37 cellular contexts compared by ENCODE assay signal in the genomic region with DNA sequence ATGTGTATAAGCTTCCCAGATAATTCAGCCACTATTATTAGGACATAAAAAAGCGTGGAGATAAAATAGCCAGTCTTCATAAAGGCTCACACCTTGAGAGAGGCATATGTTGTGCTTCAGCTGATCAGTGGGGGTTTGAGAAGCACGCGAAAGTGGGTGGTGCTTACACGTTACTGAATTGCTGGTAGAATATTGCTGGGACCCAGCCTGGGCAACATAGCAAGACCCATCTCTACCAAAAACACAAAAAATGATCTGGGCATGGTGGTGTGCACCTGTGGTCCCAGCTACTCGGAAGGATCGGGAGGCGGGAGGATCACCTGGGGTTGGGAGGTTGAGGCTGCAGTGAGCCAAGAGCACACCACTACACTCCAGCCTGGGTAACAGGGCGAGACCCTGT.
"Had no signal": no experiment of that assay in that cellular context is flagged by ENCODE, and none has a peak within 500 bp of the region (broad histone marks: within the 10 kb centered on the region; RNA-seq: fewer than 3 reads in every experiment).

No MANE protein-coding gene starts in this region.

- H3K4me3 Mint-ChIP-seq: activated CD4-positive, alpha-beta memory T cell treated with anti-CD3 and anti-CD28 coated beads, Interleukin-2, amount 10 ng/mL, durations not matched to agents 7 days and 5 days; activated CD4-positive, alpha-beta T cell treated with anti-CD3 and anti-CD28 coated beads for 36 hours; activated CD4-positive, alpha-beta T cell treated with anti-CD3 and anti-CD28 coated beads, Interleukin-2, amount 10 ng/mL, durations not matched to agents 7 days and 5 days; activated CD8-positive, alpha-beta memory T cell treated with anti-CD3 and anti-CD28 coated beads, Interleukin-2, amount 10 ng/mL, durations not matched to agents 7 days and 5 days; activated CD8-positive, alpha-beta T cell treated with anti-CD3 and anti-CD28 coated beads, Interleukin-2, amount 10 ng/mL, durations not matched to agents 7 days and 5 days; activated naive CD4-positive, alpha-beta T cell treated with anti-CD3 and anti-CD28 coated beads, Interleukin-2, amount 10 ng/mL, durations not matched to agents 7 days and 5 days; activated naive CD4-positive, alpha-beta T cell treated with anti-CD3 and anti-CD28 coated beads, Interleukin-2, amount 50 U/mL, for 24 hours; activated naive CD8-positive, alpha-beta T cell; activated naive CD8-positive, alpha-beta T cell treated with anti-CD3 and anti-CD28 coated beads, Interleukin-2, amount 10 ng/mL, durations not matched to agents 7 days and 5 days; activated naive CD8-positive, alpha-beta T cell treated with anti-CD3 and anti-CD28 coated beads, Interleukin-2, amount 50 U/mL, for 24 hours; activated T-cell treated with anti-CD3 and anti-CD28 coated beads, Interleukin-2, amount 50 U/mL, for 24 hours; brain; central memory CD8-positive, alpha-beta T cell; T-helper 2 cell treated with Interferon-gamma antibody and Interleukin-4, amounts not matched to agents 5 μg/mL and 100 μg/mL, for 36 hours had no signal

- H3K36me3 Mint-ChIP-seq: activated CD8-positive, alpha-beta memory T cell treated with anti-CD3 and anti-CD28 coated beads, Interleukin-2, amount 10 ng/mL, durations not matched to agents 7 days and 5 days; activated naive CD4-positive, alpha-beta T cell treated with anti-CD3 and anti-CD28 coated beads, Interleukin-2, amount 10 ng/mL, durations not matched to agents 7 days and 5 days; activated naive CD4-positive, alpha-beta T cell treated with anti-CD3 and anti-CD28 coated beads, Interleukin-2, amount 50 U/mL, for 24 hours; activated naive CD8-positive, alpha-beta T cell; brain had no signal

- ATAC-seq: activated CD4-positive, alpha-beta T cell treated with anti-CD3 and anti-CD28 coated beads for 36 hours; activated CD4-positive, CD25-positive, alpha-beta regulatory T cell treated with anti-CD3 and anti-CD28 coated beads, Interleukin-2, amount 50 U/mL, for 24 hours; activated CD8-positive, alpha-beta memory T cell treated with anti-CD3 and anti-CD28 coated beads, Interleukin-2, amount 10 ng/mL, durations not matched to agents 7 days and 5 days; activated CD8-positive, alpha-beta T cell treated with anti-CD3 and anti-CD28 coated beads, Interleukin-2, amount 10 ng/mL, durations not matched to agents 7 days and 5 days; activated naive CD8-positive, alpha-beta T cell treated with anti-CD3 and anti-CD28 coated beads, Interleukin-2, amount 50 U/mL, for 24 hours had no signal

- H3K9me3 ChIP-seq: ascending aorta had no signal

- H3K27ac ChIP-seq: ascending aorta, cardiac muscle cell, VCaP had no signal

- H3K4me1 ChIP-seq: ascending aorta had no signal

- H3K36me3 ChIP-seq: ascending aorta, cardiac muscle cell had no signal

- H3K4me1 Mint-ChIP-seq: activated CD4-positive, alpha-beta memory T cell treated with anti-CD3 and anti-CD28 coated beads, Interleukin-2, amount 10 ng/mL, durations not matched to agents 7 days and 5 days; activated CD4-positive, alpha-beta T cell treated with anti-CD3 and anti-CD28 coated beads for 36 hours; activated CD4-positive, alpha-beta T cell treated with anti-CD3 and anti-CD28 coated beads, Interleukin-2, amount 10 ng/mL, durations not matched to agents 7 days and 5 days; activated CD8-positive, alpha-beta memory T cell treated with anti-CD3 and anti-CD28 coated beads, Interleukin-2, amount 10 ng/mL, durations not matched to agents 7 days and 5 days; activated naive CD4-positive, alpha-beta T cell treated with anti-CD3 and anti-CD28 coated beads, Interleukin-2, amount 10 ng/mL, durations not matched to agents 7 days and 5 days; activated naive CD4-positive, alpha-beta T cell treated with anti-CD3 and anti-CD28 coated beads, Interleukin-2, amount 50 U/mL, for 24 hours; activated naive CD8-positive, alpha-beta T cell treated with anti-CD3 and anti-CD28 coated beads, Interleukin-2, amount 10 ng/mL, durations not matched to agents 7 days and 5 days; activated naive CD8-positive, alpha-beta T cell treated with anti-CD3 and anti-CD28 coated beads, Interleukin-2, amount 50 U/mL, for 24 hours; brain; central memory CD8-positive, alpha-beta T cell had no signal

- FAIRE-seq: bronchial epithelial cell, TTC549 had no signal

- H3K4me3 ChIP-seq: ascending aorta, cardiac muscle cell had no signal

- H3K27me3 Mint-ChIP-seq: activated CD4-positive, alpha-beta T cell treated with anti-CD3 and anti-CD28 coated beads for 36 hours; activated naive CD4-positive, alpha-beta T cell treated with anti-CD3 and anti-CD28 coated beads, Interleukin-2, amount 10 ng/mL, durations not matched to agents 7 days and 5 days had no signal

- DNase-seq: activated CD4-positive, alpha-beta memory T cell treated with anti-CD3 and anti-CD28 coated beads, Interleukin-2, amount 10 ng/mL, durations not matched to agents 7 days and 5 days; activated CD4-positive, alpha-beta T cell treated with anti-CD3 and anti-CD28 coated beads for 1 hour; activated CD4-positive, alpha-beta T cell treated with anti-CD3 and anti-CD28 coated beads for 36 hours; activated CD4-positive, alpha-beta T cell treated with anti-CD3 and anti-CD28 coated beads for 48 hours; activated CD4-positive, alpha-beta T cell treated with anti-CD3 and anti-CD28 coated beads, Interleukin-2, amount 10 ng/mL, durations not matched to agents 7 days and 5 days; activated CD4-positive, alpha-beta T cell treated with anti-CD3 and anti-CD28 coated beads, Interleukin-2, amount 50 U/mL, for 48 hours; activated CD4-positive, CD25-positive, alpha-beta regulatory T cell; activated CD8-positive, alpha-beta memory T cell treated with anti-CD3 and anti-CD28 coated beads for 24 hours; activated CD8-positive, alpha-beta memory T cell treated with anti-CD3 and anti-CD28 coated beads, Interleukin-2, amount 10 ng/mL, durations not matched to agents 7 days and 5 days; activated CD8-positive, alpha-beta memory T cell treated with anti-CD3 and anti-CD28 coated beads, Interleukin-2, amount 50 U/mL, for 48 hours; activated CD8-positive, alpha-beta T cell treated with anti-CD3 and anti-CD28 coated beads, Interleukin-2, amount 10 ng/mL, durations not matched to agents 7 days and 5 days; activated effector memory CD4-positive, alpha-beta T cell treated with Interleukin-2 at 50 U/mL for 16 hours; activated gamma-delta T cell; activated naive CD4-positive, alpha-beta T cell treated with anti-CD3 and anti-CD28 coated beads, Interleukin-2, amount 10 ng/mL, durations not matched to agents 7 days and 5 days; activated naive CD4-positive, alpha-beta T cell treated with Interleukin-2 at 50 U/mL for 16 hours; activated naive CD8-positive, alpha-beta T cell treated with anti-CD3 and anti-CD28 coated beads, Interleukin-2, amount 10 ng/mL, durations not matched to agents 7 days and 5 days; activated naive CD8-positive, alpha-beta T cell treated with anti-CD3 and anti-CD28 coated beads, Interleukin-2, amount 50 U/mL, for 24 hours; activated T-cell treated with anti-CD3 and anti-CD28 coated beads, Interleukin-2, amount 50 U/mL, for 24 hours; activated T-cell treated with anti-CD3 and anti-CD28 coated beads, Interleukin-2, amount 50 U/mL, for 48 hours; amygdala; anterior cingulate cortex; caudate nucleus; cerebellar nuclear complex; T-helper 2 cell; T-helper 9 cell had no signal

- H3K27me3 ChIP-seq: ascending aorta, cardiac muscle cell had no signal

- H3K27ac Mint-ChIP-seq: activated CD4-positive, alpha-beta memory T cell treated with anti-CD3 and anti-CD28 coated beads, Interleukin-2, amount 10 ng/mL, durations not matched to agents 7 days and 5 days; activated CD4-positive, alpha-beta T cell treated with anti-CD3 and anti-CD28 coated beads for 36 hours; activated CD4-positive, alpha-beta T cell treated with anti-CD3 and anti-CD28 coated beads, Interleukin-2, amount 10 ng/mL, durations not matched to agents 7 days and 5 days; activated CD8-positive, alpha-beta memory T cell treated with anti-CD3 and anti-CD28 coated beads, Interleukin-2, amount 10 ng/mL, durations not matched to agents 7 days and 5 days; activated CD8-positive, alpha-beta T cell treated with anti-CD3 and anti-CD28 coated beads, Interleukin-2, amount 10 ng/mL, durations not matched to agents 7 days and 5 days; activated naive CD4-positive, alpha-beta T cell treated with anti-CD3 and anti-CD28 coated beads, Interleukin-2, amount 10 ng/mL, durations not matched to agents 7 days and 5 days; activated naive CD4-positive, alpha-beta T cell treated with anti-CD3 and anti-CD28 coated beads, Interleukin-2, amount 50 U/mL, for 24 hours; activated naive CD8-positive, alpha-beta T cell; activated naive CD8-positive, alpha-beta T cell treated with anti-CD3 and anti-CD28 coated beads, Interleukin-2, amount 10 ng/mL, durations not matched to agents 7 days and 5 days; activated naive CD8-positive, alpha-beta T cell treated with anti-CD3 and anti-CD28 coated beads, Interleukin-2, amount 50 U/mL, for 24 hours; activated T-cell treated with anti-CD3 and anti-CD28 coated beads, Interleukin-2, amount 50 U/mL, for 24 hours; activated T-helper 2 cell treated with anti-CD3 and anti-CD28 coated beads, Interferon-gamma antibody, Interleukin-2, Interleukin-4, amounts not matched to agents 10 μg/mL and 5 μg/mL and 100 μg/mL, durations not matched to agents 14 hours and 24 hours and 36 hours; brain; T-helper 2 cell treated with Interferon-gamma antibody and Interleukin-4, amounts not matched to agents 5 μg/mL and 100 μg/mL, for 36 hours had no signal
